In genomic region chr1:48469616-48470500, GRCh38 we compare ENCODE assay signal across 9 cellular contexts.
DNase-seq lines count a peak whose midpoint lies in the region; ATAC-seq and TF ChIP-seq lines count a peak whose summit lies in the region.
"Had no signal": no experiment of that assay in that cellular context is flagged by ENCODE, and none has a peak within 500 bp of the region (broad histone marks: within the 10 kb centered on the region; RNA-seq: fewer than 3 reads in every experiment).

No MANE protein-coding gene starts in this region.

- in situ Hi-C loops in GM13976 (cut with MboI; ENCODE audit: low sequenced_read_pairs, unreplicated experiment) = no loop called here

- no peak for TF ChIP-seq CTCF in retinal pigment epithelial cell (conservative IDR thresholded peaks at IDR 0.05; ENCODE audit: low read depth, low read length)
- no peak for TF ChIP-seq CTCF in GM13976 (IDR thresholded peaks at IDR 0.05; ENCODE audit: borderline replicate concordance, control extremely low read depth, extremely low read depth, insufficient read depth, missing control alignments)

- ATAC-seq in GM21825 (IDR thresholded peaks at IDR 0.05; ENCODE audit: unreplicated experiment) = no peak

- DNase-seq in NCI-H510A treated with DMSO at 0.1 percent for 48 hours (lab: John Stamatoyannopoulos, UW) = peak; percentile 18
- DNase-seq in NCI-H510A (lab: John Stamatoyannopoulos, UW) = no peak
- peak; percentile 31 for DNase-seq in hepatic stellate cell (ENCODE audit: low spot score)
- DNase-seq in retinal pigment epithelial cell (ENCODE audit: low read depth) = peak; percentile 14
- DNase-seq in GM13976 (ENCODE audit: low spot score) = no peak
- no peak for DNase-seq in NCI-H1048 (lab: John Stamatoyannopoulos, UW)

- peak overlapping the region; percentile 86 for H3K27ac ChIP-seq in angular gyrus (ENCODE audit: low read depth, low read length)
- H3K27ac ChIP-seq: SJSA1 had no signal

- H3K4me3 ChIP-seq in retinal pigment epithelial cell (ENCODE audit: low read length) = no peak overlapping the region
- H3K4me3 ChIP-seq: SJSA1 had no signal

Comparison
In these comparisons a context has a peak if more than half of its experiments do, and no peak if none do; other contexts are left out.
1. DNase-seq: peak in NCI-H510A treated with DMSO at 0.1 percent for 48 hours (single experiment), hepatic stellate cell (single experiment) and retinal pigment epithelial cell (single experiment); none in NCI-H510A (single experiment), GM13976 (single experiment) and NCI-H1048 (single experiment).